Comparison of ENCODE assay signal across 28 cellular contexts in the genomic region with DNA sequence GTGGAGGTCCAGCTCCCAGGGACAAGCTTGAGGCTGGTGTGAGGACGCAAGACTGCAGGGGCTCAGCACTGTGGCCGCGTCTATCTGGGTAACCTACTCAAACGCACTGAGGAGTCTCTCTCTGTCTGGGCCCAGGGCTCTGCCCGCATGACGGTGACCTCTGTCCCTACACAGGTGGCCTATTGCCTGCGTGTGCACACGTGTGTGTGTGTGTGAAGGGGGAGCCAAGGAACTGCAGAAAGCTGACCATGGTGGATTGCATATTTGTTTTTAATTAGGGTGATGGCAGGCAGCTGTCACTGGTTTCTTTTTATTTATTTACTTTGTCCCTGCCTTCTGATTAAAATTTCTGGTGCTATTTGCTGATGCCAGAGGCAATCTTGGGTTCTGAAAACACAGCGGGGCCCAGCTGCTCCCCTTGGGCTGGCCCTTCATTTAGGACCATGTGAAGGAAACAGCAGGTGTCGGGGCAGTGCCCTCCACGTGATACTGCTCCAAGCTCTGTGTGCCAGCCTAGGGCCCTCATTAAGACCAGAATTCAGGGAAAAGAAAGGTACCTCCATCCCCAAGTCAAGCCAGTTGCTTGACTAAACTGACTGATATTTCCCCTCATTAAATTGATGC.
A peak's percentile ranks its signal among the peaks of the same experiment; 100 is the strongest.
DNase-seq lines count a peak whose midpoint lies in the region; ATAC-seq, FAIRE-seq and TF ChIP-seq lines count a peak whose summit lies in the region.
"Had no signal": no experiment of that assay in that cellular context is flagged by ENCODE, and none has a peak within 500 bp of the region (broad histone marks: within the 10 kb centered on the region; RNA-seq: fewer than 3 reads in every experiment).

No MANE protein-coding gene starts in this region.

- FAIRE-seq in GM19239 (lab: Jason Lieb, UNC), result no peak
- FAIRE-seq: GM12878, urothelium cell line had no signal

- no peaks in the 10 kb centered on the region for H3K27me3 Mint-ChIP-seq in osteocyte (ENCODE audit: unreplicated experiment)

- H3K27ac ChIP-seq in SJCRH30, result peak overlapping the region; percentile 82
- H3K27ac ChIP-seq: BLaER1, brain microvascular endothelial cell, skin epidermis had no signal

- peaks cover 74% of the 10 kb centered on the region for H3K4me1 ChIP-seq in SJCRH30
- H3K4me1 ChIP-seq: BLaER1 had no signal

- H3K27me3 ChIP-seq in SJCRH30, result no peaks in the 10 kb centered on the region
- H3K27me3 ChIP-seq: BLaER1, brain microvascular endothelial cell, heart right ventricle had no signal

- TF ChIP-seq CTCF in osteocyte (IDR thresholded peaks at IDR 0.05), result no peak

- no peaks in the 10 kb centered on the region for H3K36me3 Mint-ChIP-seq in osteocyte (ENCODE audit: unreplicated experiment)
- H3K36me3 Mint-ChIP-seq: T-cell had no signal

- DNase-seq in NCI-H2081 (lab: John Stamatoyannopoulos, UW) (peak; percentile 7 to 61), NCI-H2081 treated with DMSO at 0.1 percent for 48 hours (lab: John Stamatoyannopoulos, UW) (no peak), NCI-H1694 (lab: John Stamatoyannopoulos, UW) (peak; percentile 26), SJCRH30 (peak; percentile 79 to 86), osteocyte (ENCODE audit: extremely low spot score, unreplicated experiment) (no peak), GM19239 (ENCODE audit: insufficient read length, low spot score) (no peak), AML-193 (lab: John Stamatoyannopoulos, UW) (no peak)
- DNase-seq: activated CD4-positive, CD25-positive, alpha-beta regulatory T cell treated with anti-CD3 and anti-CD28 coated beads, Interleukin-2, amount 50 U/mL, for 72 hours; activated CD8-positive, alpha-beta memory T cell treated with anti-CD3 and anti-CD28 coated beads for 24 hours; activated gamma-delta T cell; activated naive CD8-positive, alpha-beta T cell treated with anti-CD3 and anti-CD28 coated beads, Interleukin-2, amount 50 U/mL, for 24 hours; activated T-cell treated with anti-CD3 and anti-CD28 coated beads, Interleukin-2, amount 50 U/mL, for 1 hour; brain microvascular endothelial cell; erythroblast; foreskin fibroblast; heart right ventricle; Kasumi-1; MV-4-11; occipital lobe; stimulated activated CD4-positive, alpha-beta T cell treated with anti-CD3 and anti-CD28 coated beads, Interleukin-1b, Interleukin-23, amount 100 ng/mL, for 48 hours; substantia nigra; T-cell had no signal

- no peaks in the 10 kb centered on the region for H3K9me3 Mint-ChIP-seq in osteocyte (ENCODE audit: unreplicated experiment)
- H3K9me3 Mint-ChIP-seq: activated naive CD8-positive, alpha-beta T cell treated with anti-CD3 and anti-CD28 coated beads, Interleukin-2, amount 50 U/mL, for 24 hours; T-cell had no signal

- no peak overlapping the region for H3K4me3 Mint-ChIP-seq in osteocyte (ENCODE audit: unreplicated experiment)
- H3K4me3 Mint-ChIP-seq: activated naive CD8-positive, alpha-beta T cell treated with anti-CD3 and anti-CD28 coated beads, Interleukin-2, amount 50 U/mL, for 24 hours; T-cell had no signal

- H3K4me1 Mint-ChIP-seq in osteocyte (ENCODE audit: unreplicated experiment), result peaks cover 83% of the 10 kb centered on the region
- H3K4me1 Mint-ChIP-seq: activated naive CD8-positive, alpha-beta T cell treated with anti-CD3 and anti-CD28 coated beads, Interleukin-2, amount 50 U/mL, for 24 hours; T-cell had no signal

- ATAC-seq in GM21526 (IDR thresholded peaks at IDR 0.05; ENCODE audit: low FRiP score, unreplicated experiment), result no peak
- ATAC-seq: activated naive CD8-positive, alpha-beta T cell treated with anti-CD3 and anti-CD28 coated beads, Interleukin-2, amount 50 U/mL, for 24 hours; GM12878; HCT116; T-cell had no signal

- peak overlapping the region; percentile 54 for H3K27ac Mint-ChIP-seq in osteocyte (ENCODE audit: unreplicated experiment)
- H3K27ac Mint-ChIP-seq: activated naive CD8-positive, alpha-beta T cell treated with anti-CD3 and anti-CD28 coated beads, Interleukin-2, amount 50 U/mL, for 24 hours; T-cell had no signal

- H3K9me3 ChIP-seq in SJCRH30 (replicated peaks), result no peaks in the 10 kb centered on the region
- H3K9me3 ChIP-seq: BLaER1, heart right ventricle had no signal

- no peak overlapping the region for H3K4me3 ChIP-seq in SJCRH30
- H3K4me3 ChIP-seq: BLaER1, GM12878, heart right ventricle, skin epidermis had no signal

- no peaks in the 10 kb centered on the region for H3K36me3 ChIP-seq in SJCRH30
- H3K36me3 ChIP-seq: BLaER1, brain microvascular endothelial cell, heart right ventricle had no signal

Comparison
In these comparisons a context has a peak if more than half of its experiments do, and no peak if none do; other contexts are left out.
1. DNase-seq: peak in NCI-H2081 (2 of 2), NCI-H1694 (single experiment) and SJCRH30 (2 of 2); none in NCI-H2081 treated with DMSO at 0.1 percent for 48 hours (single experiment), osteocyte (single experiment), GM19239 (single experiment) and AML-193 (0 of 2).